8 cellular contexts compared by ENCODE assay signal in the genomic region with DNA sequence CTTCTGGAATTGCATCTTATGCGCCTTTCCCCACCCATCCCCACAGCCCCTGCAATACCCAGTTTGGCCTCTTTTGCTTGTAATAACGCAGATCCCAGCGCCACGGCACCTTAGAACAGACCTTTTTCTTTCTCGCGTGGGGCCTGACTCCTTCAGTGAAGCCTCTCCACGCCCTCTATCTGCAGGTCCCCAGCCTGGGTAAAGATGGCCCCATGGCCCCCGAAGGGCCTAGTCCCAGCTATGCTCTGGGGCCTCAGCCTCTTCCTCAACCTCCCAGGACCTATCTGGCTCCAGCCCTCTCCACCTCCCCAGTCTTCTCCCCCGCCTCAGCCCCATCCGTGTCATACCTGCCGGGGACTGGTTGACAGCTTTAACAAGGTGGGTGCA. TPM values are rescaled to one million over a fixed set of nuclear protein-coding genes. Genes with fewer than 3 reads are reported as not detected.
A peak's percentile ranks its signal among the peaks of the same experiment; 100 is the strongest.
DNase-seq lines count a peak whose midpoint lies in the region; ATAC-seq and TF ChIP-seq lines count a peak whose summit lies in the region.

No MANE protein-coding gene starts in this region.

- peaks cover 0 to 28% (median 9%) of the 10 kb centered on the region in 4 donors for H3K4me1 ChIP-seq in Peyer's patch

- H3K27ac Mint-ChIP-seq in neural crest cell (ENCODE audit: unreplicated experiment), result no peak overlapping the region

- peak overlapping the region; percentile 74 to 82 (median 79) for H3K4me3 ChIP-seq in Peyer's patch

- no peaks in the 10 kb centered on the region for H3K36me3 Mint-ChIP-seq in neural crest cell (ENCODE audit: low read depth)

- TF ChIP-seq POLR2A in Peyer's patch (IDR thresholded peaks at IDR 0.05), result no peak

- peak; percentile 26 for TF ChIP-seq CTCF in GM13977 (IDR thresholded peaks at IDR 0.05; ENCODE audit: extremely low read depth, insufficient read depth, missing control alignments)
- peak in 4 of 6 experiments; percentile 14 to 30 (median 20) for TF ChIP-seq CTCF in Peyer's patch (IDR thresholded peaks at IDR 0.05)
- peak; percentile 42 for TF ChIP-seq CTCF in neural crest cell (conservative IDR thresholded peaks at IDR 0.05)

- peaks cover 0 to 21% (median 0%) of the 10 kb centered on the region in 3 donors for H3K36me3 ChIP-seq in Peyer's patch

- peak overlapping the region; percentile 90 to 97 (median 92) for H3K27ac ChIP-seq in Peyer's patch

- ATAC-seq in GM19463 (IDR thresholded peaks at IDR 0.05; ENCODE audit: unreplicated experiment), result no peak
- ATAC-seq in HG03378 (IDR thresholded peaks at IDR 0.05; ENCODE audit: unreplicated experiment), result no peak

- in situ Hi-C loops in GM13977 (cut with MboI; ENCODE audit: low pct_unique_long_range_greater_than_20kb, low sequenced_read_pairs, unreplicated experiment), result no loop called here

- H3K27me3 ChIP-seq in Peyer's patch, result no peaks in the 10 kb centered on the region

- H3K4me1 Mint-ChIP-seq in neural crest cell, result peaks cover 35% of the 10 kb centered on the region

- H3K27me3 Mint-ChIP-seq in neural crest cell (ENCODE audit: low read depth), result no peaks in the 10 kb centered on the region

- peak overlapping the region; percentile 93 for H3K4me3 Mint-ChIP-seq in neural crest cell

- DNase-seq in GM13977 (ENCODE audit: low spot score) (no peak), Peyer's patch (peak in 1 of 3 donors; percentile 40), neural crest cell (ENCODE audit: low read depth, low spot score) (no peak), NCI-H345 (lab: John Stamatoyannopoulos, UW) (no peak), kidney glomerular epithelial cell (lab: John Stamatoyannopoulos, UW) (no peak)
- peak; percentile 35 for DNase-seq in effector CD4-positive, alpha-beta T cell

- H3K9me3 ChIP-seq in Peyer's patch, result no peaks in the 10 kb centered on the region

- no peaks in the 10 kb centered on the region for H3K9me3 Mint-ChIP-seq in neural crest cell

RNA-seq across cellular contexts. Expression of a gene that starts 0.6 kb away (rescaled TPM):
- total RNA-seq in Peyer's patch (10 to 100 TPM; 21.9 to 45.6 (median 34.4) TPM), neural crest cell (16.9 and 18.3 TPM in 2 replicates)

RNA-seq across cellular contexts. Expression of a gene that starts 17.3 kb away (rescaled TPM):
- total RNA-seq in Peyer's patch (100 to 1,000 TPM in 3 of 4 donors, 10 to 100 TPM in 1; 22.3 to 125 (median 123) TPM), neural crest cell (6.0 and 7.3 TPM in 2 replicates)

RNA-seq across cellular contexts. Expression of a gene that starts 18.0 kb away (rescaled TPM):
- 10 to 100 TPM in 1 of 4 donors, 1 to 10 TPM in 3; 1.9 to 13.2 (median 3.6) TPM for total RNA-seq in Peyer's patch
- total RNA-seq in neural crest cell, result 5.7 and 6.4 TPM in 2 replicates

RNA-seq across cellular contexts. Expression of a gene that starts 31.6 kb away (rescaled TPM):
- total RNA-seq in Peyer's patch (100 to 1,000 TPM in 2 of 4 donors, 10 to 100 TPM in 2; 11.6 to 160 (median 109) TPM), neural crest cell (1.4 and 1.7 TPM in 2 replicates)

RNA-seq across cellular contexts. Expression of a gene that starts 43.8 kb away (rescaled TPM):
- total RNA-seq in Peyer's patch (10 to 100 TPM; 23.9 to 46.5 (median 41.9) TPM), neural crest cell (41.1 TPM in 2 replicates)
